ENCODE assay signal across 8 cellular contexts in genomic region chr5:134224905-134225779, GRCh38.
DNase-seq lines count a peak whose midpoint lies in the region; TF ChIP-seq lines count a peak whose summit lies in the region.

No MANE protein-coding gene starts in this region.

- peak; percentile 43 for TF ChIP-seq CTCF in GM13977 (IDR thresholded peaks at IDR 0.05; ENCODE audit: extremely low read depth, insufficient read depth, missing control alignments)

- CTCF ChIA-PET in HEK293T (lab: Yijun Ruan, JAX): interaction anchor here (1.0 to 1.1 kb wide), 2 partner anchors 19 to 64 kb away, joined by 3 to 4 read pairs; no protein-coding TSS in a partner anchor

- in situ Hi-C loops in GM13977 (cut with MboI; ENCODE audit: low pct_unique_long_range_greater_than_20kb, low sequenced_read_pairs, unreplicated experiment): no loop called here

- POLR2A ChIA-PET in HEK293T (lab: Yijun Ruan, JAX): interaction anchor here (0.6 to 3.7 kb wide), 22 partner anchors 11 to 521 kb away, joined by 3 to 62 read pairs (median 4); partner anchors contain the start of gene CAMLG

- peak; percentile 62 for DNase-seq in GM13977 (ENCODE audit: low spot score)
- peak; percentile 50 for DNase-seq in HEK293T (ENCODE audit: extremely low spot score)
- peak; percentile 9 for DNase-seq in MV-4-11 (lab: John Stamatoyannopoulos, UW)
- DNase-seq in activated CD4-positive, CD25-positive, alpha-beta regulatory T cell treated with anti-CD3 and anti-CD28 coated beads, Interleukin-2, amount 50 U/mL, for 72 hours: peak; percentile 69
- peak; percentile 50 for DNase-seq in cerebellar cortex (ENCODE audit: low spot score)
- DNase-seq in kidney glomerular epithelial cell (lab: John Stamatoyannopoulos, UW): peak; percentile 43
- peak; percentile 11 to 27 for DNase-seq in stimulated activated CD4-positive, alpha-beta T cell treated with anti-CD3 and anti-CD28 coated beads, Interleukin-1b, Interleukin-23, amount 100 ng/mL, for 1 hour (ENCODE audit: low read depth in 2 of 2)
- no peak for DNase-seq in NCI-H526 treated with DMSO at 0.1 percent for 48 hours (lab: John Stamatoyannopoulos, UW)

TF ChIP-seq in HEK293T, 16 proteins besides CTCF, POLR2A, EP300 and RAD21:
- TF ChIP-seq, protein P1, sequence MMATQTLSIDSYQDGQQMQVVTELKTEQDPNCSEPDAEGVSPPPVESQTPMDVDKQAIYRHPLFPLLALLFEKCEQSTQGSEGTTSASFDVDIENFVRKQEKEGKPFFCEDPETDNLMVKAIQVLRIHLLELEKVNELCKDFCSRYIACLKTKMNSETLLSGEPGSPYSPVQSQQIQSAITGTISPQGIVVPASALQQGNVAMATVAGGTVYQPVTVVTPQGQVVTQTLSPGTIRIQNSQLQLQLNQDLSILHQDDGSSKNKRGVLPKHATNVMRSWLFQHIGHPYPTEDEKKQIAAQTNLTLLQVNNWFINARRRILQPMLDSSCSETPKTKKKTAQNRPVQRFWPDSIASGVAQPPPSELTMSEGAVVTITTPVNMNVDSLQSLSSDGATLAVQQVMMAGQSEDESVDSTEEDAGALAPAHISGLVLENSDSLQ (IDR thresholded peaks at IDR 0.05): peak; percentile 62
- TF ChIP-seq L3MBTL2 (conservative IDR thresholded peaks at IDR 0.05): no peak
